Comparison of ENCODE assay signal across 8 cellular contexts in the genomic region with DNA sequence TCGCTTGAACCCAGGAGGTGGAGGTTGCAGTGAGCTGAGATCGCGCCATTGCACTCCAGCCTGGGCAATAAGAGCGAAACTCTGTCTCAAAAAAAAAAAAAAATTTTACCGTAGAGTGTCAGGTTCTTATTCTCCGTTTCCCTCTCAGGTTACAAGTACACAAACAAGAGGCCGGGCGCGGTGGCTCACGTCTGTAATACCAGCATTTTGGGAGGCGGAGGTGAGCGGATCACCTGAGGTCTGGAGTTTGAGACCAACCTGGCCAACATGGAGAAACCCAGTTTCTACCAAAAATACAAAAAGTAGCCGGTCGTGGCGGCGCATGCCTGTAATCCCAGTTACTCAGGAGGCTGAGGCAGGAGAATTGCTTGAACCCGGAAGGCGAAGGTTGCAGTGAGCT. TPM values are rescaled to one million over a fixed set of nuclear protein-coding genes. Genes with fewer than 3 reads are reported as not detected.
DNase-seq lines count a peak whose midpoint lies in the region; ATAC-seq and TF ChIP-seq lines count a peak whose summit lies in the region.
"Not testable (repeated sequence)": the region's sequence is repeated elsewhere in the genome, so short reads cannot be mapped to it uniquely, and the experiment has no call there.

No MANE protein-coding gene starts in this region.

- peaks cover 19% of the 10 kb centered on the region for H3K9me3 Mint-ChIP-seq in activated naive CD8-positive, alpha-beta T cell treated with anti-CD3 and anti-CD28 coated beads, Interleukin-2, amount 10 ng/mL, durations not matched to agents 7 days and 5 days
- H3K9me3 Mint-ChIP-seq in endodermal cell, result peaks cover 16% of the 10 kb centered on the region

- not testable (repeated sequence) for TF ChIP-seq EP300 in neural cell (conservative IDR thresholded peaks at IDR 0.05; ENCODE audit: poor library complexity, severe bottlenecking)

- H3K4me2 ChIP-seq in BLaER1 treated with 17β-estradiol and CSF1 and Interleukin-3, amounts not matched to agents 10 nM and 100 nM, result peak overlapping the region; percentile 75 to 99 (median 94)
- peak overlapping the region; percentile 88 for H3K4me2 ChIP-seq in neural cell (ENCODE audit: low read length)

- H2AFZ ChIP-seq in neural cell (ENCODE audit: low read depth, low read length), result not testable (repeated sequence)

- peaks cover 0 to 47% (median 16%) of the 10 kb centered on the region in 11 experiments; a peak in 11 of 22 replicates for H4K20me1 ChIP-seq in BLaER1 treated with 17β-estradiol and CSF1 and Interleukin-3, amounts not matched to agents 10 nM and 100 nM
- not testable (repeated sequence) for H4K20me1 ChIP-seq in neural cell (ENCODE audit: insufficient read depth)

- H3K79me2 ChIP-seq in neural cell (replicated peaks; ENCODE audit: insufficient read depth, low read length), result peaks cover 41% of the 10 kb centered on the region

- H3K9me3 ChIP-seq in BLaER1 treated with 17β-estradiol and CSF1 and Interleukin-3, amounts not matched to agents 10 nM and 100 nM (replicated peaks in 1 of 11), result peaks cover 37 to 46% (median 43%) of the 10 kb centered on the region in 11 experiments
- H3K9me3 ChIP-seq in HUES6 (ENCODE audit: control insufficient read depth, insufficient read depth, low read depth, low read length) (peaks cover 18% of the 10 kb centered on the region; the same call in 1 of the 2 replicates), endodermal cell (ENCODE audit: control insufficient read depth, low read length) (peaks cover 27% of the 10 kb centered on the region)
- H3K9me3 ChIP-seq in SJCRH30 (replicated peaks); iPS-20b (ENCODE audit: insufficient read depth, low read depth, low read length); neural cell (ENCODE audit: low read length): not testable (repeated sequence)

- not testable (repeated sequence) for TF ChIP-seq RAD21 in neural cell (conservative IDR thresholded peaks at IDR 0.05)

- H3K9me2 ChIP-seq in neural cell (ENCODE audit: insufficient read depth, low read length), result not testable (repeated sequence)

- not testable (repeated sequence) for TF ChIP-seq CTCF in endodermal cell (conservative IDR thresholded peaks at IDR 0.05); neural cell (IDR thresholded peaks at IDR 0.05; ENCODE audit: poor library complexity, severe bottlenecking)

- POLR2A ChIA-PET in activated naive CD8-positive, alpha-beta T cell treated with anti-CD3 and anti-CD28 coated beads, Interleukin-2, amount 10 ng/mL, durations not matched to agents 7 days and 5 days (lab: Charles Lee), result interaction anchor here (0.9 to 1.3 kb wide), 8 partner anchors 9 to 387 kb away, joined by 3 to 11 read pairs (median 3); a partner anchor contains a TSS

- H3K4me1 ChIP-seq in BLaER1 treated with 17β-estradiol and CSF1 and Interleukin-3, amounts not matched to agents 10 nM and 100 nM, result peaks cover 24 to 31% (median 28%) of the 10 kb centered on the region in 10 experiments
- H3K4me1 ChIP-seq in HUES6 (ENCODE audit: control insufficient read depth, insufficient read depth, low read length); SJCRH30; endodermal cell (ENCODE audit: control insufficient read depth, insufficient read depth, low read length); iPS-20b (ENCODE audit: insufficient read depth, low read length): not testable (repeated sequence)

- not testable (repeated sequence) for H3F3A ChIP-seq in neural cell (ENCODE audit: insufficient read depth, low read length, poor library complexity, severe bottlenecking)

- H3K9ac ChIP-seq in BLaER1 treated with 17β-estradiol and CSF1 and Interleukin-3, amounts not matched to agents 10 nM and 100 nM, result peak overlapping the region; percentile 87 to 95 (median 91)
- H3K9ac ChIP-seq in HUES6 (ENCODE audit: low read length) (peak overlapping the region; percentile 94), endodermal cell (ENCODE audit: extremely low read depth, low read length, poor library complexity, severe bottlenecking) (peak overlapping the region; percentile 88), iPS-20b (ENCODE audit: low read depth, low read length) (peak overlapping the region; percentile 92; the same call in 1 of the 2 replicates), neural cell (ENCODE audit: low read length) (peak overlapping the region; percentile 95)

- H3K27ac ChIP-seq in BLaER1 treated with 17β-estradiol and CSF1 and Interleukin-3, amounts not matched to agents 10 nM and 100 nM, result peak overlapping the region; percentile 87 to 94 (median 93); a peak in 21 of 22 replicates
- H3K27ac ChIP-seq in HUES6 (ENCODE audit: low read depth, low read length); SJCRH30; endodermal cell (ENCODE audit: low read depth, low read length): not testable (repeated sequence)
- H3K27ac ChIP-seq in iPS-20b (ENCODE audit: low read length), result peak overlapping the region; percentile 72
- H3K27ac ChIP-seq in neural cell (ENCODE audit: low read length), result peak overlapping the region; percentile 95
- peak overlapping the region; percentile 95 for H3K27ac ChIP-seq in substantia nigra (ENCODE audit: low read depth, low read length, poor library complexity, severe bottlenecking)

- ATAC-seq in activated naive CD8-positive, alpha-beta T cell treated with anti-CD3 and anti-CD28 coated beads, Interleukin-2, amount 10 ng/mL, durations not matched to agents 7 days and 5 days (ENCODE audit: low read depth), result not testable (repeated sequence)

- 81 to 86% methylated on average over 6 to 18 of the region's 18 CpGs for WGBS in endodermal cell (ENCODE audit: insufficient coverage in 1 of 2, insufficient read length in 1 of 2), 2 experiments

- H3K27me3 ChIP-seq in BLaER1 treated with 17β-estradiol and CSF1 and Interleukin-3, amounts not matched to agents 10 nM and 100 nM; HUES6 (ENCODE audit: control insufficient read depth, insufficient read depth, low read length); SJCRH30; endodermal cell (ENCODE audit: control insufficient read depth, insufficient read depth, low read length, poor library complexity, severe bottlenecking); iPS-20b (ENCODE audit: insufficient read depth, low read length); neural cell (ENCODE audit: insufficient read depth, low read depth, low read length): not testable (repeated sequence)

- peaks cover 46 to 49% (median 46%) of the 10 kb centered on the region in 11 experiments for H3K36me3 ChIP-seq in BLaER1 treated with 17β-estradiol and CSF1 and Interleukin-3, amounts not matched to agents 10 nM and 100 nM
- H3K36me3 ChIP-seq in HUES6 (ENCODE audit: control insufficient read depth, insufficient read depth, low read length), result peaks cover 21% of the 10 kb centered on the region
- H3K36me3 ChIP-seq in SJCRH30, result peaks cover 16% of the 10 kb centered on the region
- peaks cover 40% of the 10 kb centered on the region for H3K36me3 ChIP-seq in endodermal cell (ENCODE audit: control insufficient read depth, insufficient read depth, low read length)
- H3K36me3 ChIP-seq in iPS-20b (ENCODE audit: insufficient read depth, low read depth, low read length); neural cell (ENCODE audit: insufficient read depth, low read length): not testable (repeated sequence)

- H3K4me3 ChIP-seq in BLaER1 treated with 17β-estradiol and CSF1 and Interleukin-3, amounts not matched to agents 10 nM and 100 nM, result peak overlapping the region; percentile 78 to 99 (median 90)
- peak overlapping the region; percentile 72 for H3K4me3 ChIP-seq in HUES6 (ENCODE audit: low read depth, low read length)
- H3K4me3 ChIP-seq in SJCRH30, result peak overlapping the region; percentile 93
- peak overlapping the region; percentile 82 for H3K4me3 ChIP-seq in endodermal cell (ENCODE audit: low read length)
- H3K4me3 ChIP-seq in iPS-20b (ENCODE audit: low read length), result peak overlapping the region; percentile 93
- peak overlapping the region; percentile 90 for H3K4me3 ChIP-seq in neural cell (ENCODE audit: low read length)

- not testable (repeated sequence) for DNase-seq in SJCRH30; activated naive CD8-positive, alpha-beta T cell treated with anti-CD3 and anti-CD28 coated beads, Interleukin-2, amount 10 ng/mL, durations not matched to agents 7 days and 5 days; substantia nigra (lab: John Stamatoyannopoulos, UW)
- peak; percentile 45 for DNase-seq in endodermal cell

- peak overlapping the region; percentile 96 for H3K4me3 Mint-ChIP-seq in activated naive CD8-positive, alpha-beta T cell treated with anti-CD3 and anti-CD28 coated beads, Interleukin-2, amount 10 ng/mL, durations not matched to agents 7 days and 5 days
- peak overlapping the region; percentile 84 for H3K4me3 Mint-ChIP-seq in endodermal cell

- peaks cover 28% of the 10 kb centered on the region for H3K4me1 Mint-ChIP-seq in activated naive CD8-positive, alpha-beta T cell treated with anti-CD3 and anti-CD28 coated beads, Interleukin-2, amount 10 ng/mL, durations not matched to agents 7 days and 5 days
- peaks cover 15% of the 10 kb centered on the region for H3K4me1 Mint-ChIP-seq in endodermal cell

- H3K27me3 Mint-ChIP-seq in activated naive CD8-positive, alpha-beta T cell treated with anti-CD3 and anti-CD28 coated beads, Interleukin-2, amount 10 ng/mL, durations not matched to agents 7 days and 5 days; endodermal cell (ENCODE audit: insufficient read depth): not testable (repeated sequence)

- peaks cover 46% of the 10 kb centered on the region for H3K36me3 Mint-ChIP-seq in activated naive CD8-positive, alpha-beta T cell treated with anti-CD3 and anti-CD28 coated beads, Interleukin-2, amount 10 ng/mL, durations not matched to agents 7 days and 5 days
- peaks cover 42% of the 10 kb centered on the region for H3K36me3 Mint-ChIP-seq in endodermal cell (ENCODE audit: low read depth)

- peak overlapping the region; percentile 95 for H3K27ac Mint-ChIP-seq in activated naive CD8-positive, alpha-beta T cell treated with anti-CD3 and anti-CD28 coated beads, Interleukin-2, amount 10 ng/mL, durations not matched to agents 7 days and 5 days
- peak overlapping the region; percentile 91 for H3K27ac Mint-ChIP-seq in endodermal cell

RNA-seq across cellular contexts. Expression of a gene that starts 1.1 kb away (rescaled TPM):
- 9.3 and 10.8 TPM in 2 replicates for total RNA-seq in SJCRH30 (2014; rRNA removed; shearing (Covaris generic))
- 10 to 100 TPM; 18.1 to 19.0 TPM for total RNA-seq in activated naive CD8-positive, alpha-beta T cell treated with anti-CD3 and anti-CD28 coated beads, Interleukin-2, amount 10 ng/mL, durations not matched to agents 7 days and 5 days
- total RNA-seq in endodermal cell, result 10 to 100 TPM; 17.3 to 20.6 TPM
- polyA plus RNA-seq in endodermal cell (2013, experiment 1 of 2), result 7.9 TPM
- polyA plus RNA-seq in endodermal cell (2013, experiment 2 of 2), result 6.9 TPM
- polyA plus RNA-seq in neural cell, result 7.3 and 7.6 TPM in 2 replicates
- polyA minus RNA-seq in neural cell, result 47.7 and 57.4 TPM in 2 replicates
